In genomic region chr3:105791134-105791533, GRCh38 we compare ENCODE assay signal across 12 cellular contexts.
DNase-seq lines count a peak whose midpoint lies in the region; ATAC-seq and TF ChIP-seq lines count a peak whose summit lies in the region.
"Had no signal": no experiment of that assay in that cellular context is flagged by ENCODE, and none has a peak within 500 bp of the region (broad histone marks: within the 10 kb centered on the region; RNA-seq: fewer than 3 reads in every experiment).

No MANE protein-coding gene starts in this region.

- H3K4me1 ChIP-seq in thyroid gland: peaks cover 3 to 14% of the 10 kb centered on the region in 2 donors

- no peak for TF ChIP-seq POLR2A in thyroid gland (IDR thresholded peaks at IDR 0.05)

- H3K36me3 Mint-ChIP-seq in activated T-cell treated with anti-CD3 and anti-CD28 coated beads, Interleukin-2, amount 50 U/mL, for 72 hours (ENCODE audit: insufficient read depth in 2 of 2): peaks cover 7 to 36% of the 10 kb centered on the region in 2 donors
- H3K36me3 Mint-ChIP-seq in immature natural killer cell: peaks cover 0 to 4% (median 3%) of the 10 kb centered on the region in 3 donors

- H3K4me3 Mint-ChIP-seq in activated T-cell treated with anti-CD3 and anti-CD28 coated beads, Interleukin-2, amount 50 U/mL, for 72 hours: no peak overlapping the region
- H3K4me3 Mint-ChIP-seq in immature natural killer cell: peak overlapping the region in 2 of 5 donors; percentile 25 to 32

- DNase-seq in activated T-cell treated with anti-CD3 and anti-CD28 coated beads, Interleukin-2, amount 50 U/mL, for 72 hours: no peak
- no peak for DNase-seq in activated T-cell treated with anti-CD3 and anti-CD28 coated beads, Interleukin-2, amount 50 U/mL, for 48 hours
- DNase-seq in brain pericyte (ENCODE audit: low read depth, low spot score) (peak; percentile 31), immature natural killer cell (no peak), thyroid gland (no peak), nucleus accumbens (lab: John Stamatoyannopoulos, UW) (no peak), caudate nucleus (lab: John Stamatoyannopoulos, UW) (no peak)
- DNase-seq in activated CD8-positive, alpha-beta memory T cell treated with anti-CD3 and anti-CD28 coated beads for 24 hours: no peak
- DNase-seq: dorsolateral prefrontal cortex, mucosa of descending colon, NCI-H2227 treated with DMSO at 0.1 percent for 48 hours, WERI-Rb-1 had no signal

- H3K4me3 ChIP-seq in thyroid gland (replicated peaks in 1 of 3): no peak overlapping the region
- H3K4me3 ChIP-seq: mucosa of descending colon had no signal

- intact Hi-C loops in thyroid gland (cut with DNase I): no loop called here

- no peaks in the 10 kb centered on the region for H3K27me3 Mint-ChIP-seq in activated T-cell treated with anti-CD3 and anti-CD28 coated beads, Interleukin-2, amount 50 U/mL, for 72 hours (ENCODE audit: low read depth)
- H3K27me3 Mint-ChIP-seq in immature natural killer cell (ENCODE audit: low read depth in 3 of 3): no peaks in the 10 kb centered on the region

- peaks cover 0 to under 1% of the 10 kb centered on the region in 2 donors for H3K9me3 Mint-ChIP-seq in activated T-cell treated with anti-CD3 and anti-CD28 coated beads, Interleukin-2, amount 50 U/mL, for 72 hours
- no peaks in the 10 kb centered on the region for H3K9me3 Mint-ChIP-seq in immature natural killer cell

- H3K27ac ChIP-seq in thyroid gland (peak overlapping the region; percentile 36 to 42 (median 37)), caudate nucleus (ENCODE audit: low read depth, low read length) (no peak overlapping the region)
- H3K27ac ChIP-seq: dorsolateral prefrontal cortex, WERI-Rb-1 had no signal

- no peaks in the 10 kb centered on the region for H3K9me3 ChIP-seq in thyroid gland
- H3K9me3 ChIP-seq: mucosa of descending colon had no signal

- TF ChIP-seq CTCF in thyroid gland (IDR thresholded peaks at IDR 0.05): no peak

- no peaks in the 10 kb centered on the region for H3K27me3 ChIP-seq in thyroid gland
- H3K27me3 ChIP-seq: dorsolateral prefrontal cortex had no signal

- 65 to 87% methylated on average over 4 of the region's 4 CpGs for WGBS in thyroid gland, 2 donors

- H3K27ac Mint-ChIP-seq in activated T-cell treated with anti-CD3 and anti-CD28 coated beads, Interleukin-2, amount 50 U/mL, for 72 hours: peak overlapping the region; percentile 15
- H3K27ac Mint-ChIP-seq in immature natural killer cell: peak overlapping the region in 5 of 6 donors; percentile 27 to 50 (median 42)

- no peaks in the 10 kb centered on the region for H3K36me3 ChIP-seq in thyroid gland
- H3K36me3 ChIP-seq: WERI-Rb-1 had no signal

- no peak for ATAC-seq in activated T-cell treated with anti-CD3 and anti-CD28 coated beads, Interleukin-2, amount 50 U/mL, for 72 hours (replicated peaks in 1 of 2)
- ATAC-seq: mucosa of descending colon had no signal

- H3K4me1 Mint-ChIP-seq in activated T-cell treated with anti-CD3 and anti-CD28 coated beads, Interleukin-2, amount 50 U/mL, for 72 hours (ENCODE audit: low read depth): peaks cover 78% of the 10 kb centered on the region
- H3K4me1 Mint-ChIP-seq in immature natural killer cell: peaks cover 81 to 91% of the 10 kb centered on the region in 2 donors
